24 cellular contexts compared by ENCODE assay signal in genomic region chr4:171919314-171919713, GRCh38.
"Had no signal": no experiment of that assay in that cellular context is flagged by ENCODE, and none has a peak within 500 bp of the region (broad histone marks: within the 10 kb centered on the region; RNA-seq: fewer than 3 reads in every experiment).

No MANE protein-coding gene starts in this region.

- ATAC-seq: activated CD8-positive, alpha-beta T cell treated with anti-CD3 and anti-CD28 coated beads for 36 hours; activated T-cell treated with anti-CD3 and anti-CD28 coated beads, Interleukin-2, amount 50 U/mL, for 4 hours; activated T-helper 17 cell treated with anti-CD3 and anti-CD28 coated beads, Interleukin-2, amount 50 U/mL, for 72 hours; effector memory CD8-positive, alpha-beta T cell; gastrocnemius medialis; left lung; lower lobe of right lung; naive thymus-derived CD8-positive, alpha-beta T cell had no signal

- DNase-seq: activated CD4-positive, alpha-beta T cell treated with anti-CD3 and anti-CD28 coated beads, Interleukin-2, amount 10 ng/mL, durations not matched to agents 24 days and 14 days; activated CD4-positive, CD25-positive, alpha-beta regulatory T cell treated with anti-CD3 and anti-CD28 coated beads, Interleukin-2, amount 50 U/mL, for 72 hours; activated CD8-positive, alpha-beta T cell treated with anti-CD3 and anti-CD28 coated beads for 36 hours; activated gamma-delta T cell treated with Interleukin-2 at 50 U/mL for 16 hours; activated naive CD4-positive, alpha-beta T cell treated with anti-CD3 and anti-CD28 coated beads, Interleukin-2, amount 50 U/mL, for 16 hours; activated T-cell treated with anti-CD3 and anti-CD28 coated beads, Interleukin-2, amount 50 U/mL, for 4 hours; amniotic stem cell; brain microvascular endothelial cell; effector memory CD8-positive, alpha-beta T cell; erythroblast; gastrocnemius medialis; glutamatergic neuron; left lung; lower lobe of right lung; mesenchymal stem cell; naive thymus-derived CD8-positive, alpha-beta T cell; occipital lobe; stimulated activated CD4-positive, alpha-beta T cell treated with anti-CD3 and anti-CD28 coated beads, Interleukin-15, amount 100 ng/mL, for 24 hours; stimulated activated CD4-positive, alpha-beta T cell treated with anti-CD3 and anti-CD28 coated beads, Interleukin-2, amount 100 ng/mL, for 24 hours; stimulated activated naive B cell treated with anti-CD40 and anti-IgM and Interleukin-4, amounts not matched to agents 10 μg/mL and 1 μg/mL and 100 μg/mL, for 72 hours; stomach; thyroid gland; upper lobe of left lung had no signal
